14 cellular contexts compared by ENCODE assay signal in genomic region chr1:71350805-71351204, GRCh38.
DNase-seq lines count a peak whose midpoint lies in the region; FAIRE-seq and TF ChIP-seq lines count a peak whose summit lies in the region.
"Had no signal": no experiment of that assay in that cellular context is flagged by ENCODE, and none has a peak within 500 bp of the region (broad histone marks: within the 10 kb centered on the region; RNA-seq: fewer than 3 reads in every experiment).

No MANE protein-coding gene starts in this region.

- H3K9me3 Mint-ChIP-seq in astrocyte (ENCODE audit: unreplicated experiment): peaks cover 4% of the 10 kb centered on the region

- H3K4me2 ChIP-seq in astrocyte (ENCODE audit: low read length): no peak overlapping the region

- no peak overlapping the region for H2AFZ ChIP-seq in astrocyte (ENCODE audit: low read depth, low read length)

- H3K4me3 ChIP-seq in astrocyte (ENCODE audit: insufficient read depth, low read depth, low read length) (no peak overlapping the region), fibroblast of the aortic adventitia (ENCODE audit: low read depth, low read length) (no peak overlapping the region), tibial nerve (no peak overlapping the region)

- no peak for TF ChIP-seq POLR2A in tibial nerve (IDR thresholded peaks at IDR 0.05)

- no peaks in the 10 kb centered on the region for H3K36me3 Mint-ChIP-seq in astrocyte (ENCODE audit: low read depth, unreplicated experiment)
- H3K36me3 Mint-ChIP-seq: CD8-positive, alpha-beta T cell had no signal

- H3K27ac Mint-ChIP-seq in astrocyte (ENCODE audit: unreplicated experiment): peak overlapping the region; percentile 27
- H3K27ac Mint-ChIP-seq: CD8-positive, alpha-beta T cell had no signal

- WGBS in tibial nerve, 2 donors: 45 to 57% methylated on average over 2 of the region's 2 CpGs

- no peak for FAIRE-seq in astrocyte (lab: Jason Lieb, UNC)
- FAIRE-seq: HepG2 had no signal

- H3K4me1 ChIP-seq in astrocyte (ENCODE audit: insufficient read depth, low read length) (no peaks in the 10 kb centered on the region), tibial nerve (no peaks in the 10 kb centered on the region)

- peak; percentile 41 for DNase-seq in LHCN-M2 (ENCODE audit: low read depth)
- peak; percentile 6 for DNase-seq in astrocyte (ENCODE audit: low read depth)
- peak; percentile 33 for DNase-seq in fibroblast of the aortic adventitia (ENCODE audit: low read depth)
- no peak for DNase-seq in tibial nerve (ENCODE audit: low spot score in 2 of 2)
- DNase-seq in amniotic stem cell (lab: John Stamatoyannopoulos, UW): no peak
- DNase-seq in NCI-H1105 treated with DMSO at 0.1 percent for 48 hours (lab: John Stamatoyannopoulos, UW): no peak
- DNase-seq in effector CD8-positive, alpha-beta T cell (lab: John Stamatoyannopoulos, UW): no peak
- DNase-seq: CD8-positive, alpha-beta T cell; H7; Karpas-422; NCI-H146; NCI-H748 treated with DMSO at 0.1 percent for 48 hours; Right ventricle myocardium superior had no signal

- H3K27ac ChIP-seq in astrocyte (ENCODE audit: low read depth, low read length): no peak overlapping the region
- no peak overlapping the region for H3K27ac ChIP-seq in tibial nerve

- TF ChIP-seq CTCF in astrocyte (IDR thresholded peaks at IDR 0.05; ENCODE audit: insufficient read depth, low read depth, low read length): no peak
- no peak for TF ChIP-seq CTCF in fibroblast of the aortic adventitia (IDR thresholded peaks at IDR 0.05; ENCODE audit: insufficient read depth, low read length)
- no peak for TF ChIP-seq CTCF in tibial nerve (IDR thresholded peaks at IDR 0.05)

- no peak overlapping the region for H3K4me3 Mint-ChIP-seq in astrocyte (ENCODE audit: unreplicated experiment)
- H3K4me3 Mint-ChIP-seq: CD8-positive, alpha-beta T cell had no signal

- H3K27me3 ChIP-seq in astrocyte (ENCODE audit: insufficient read depth, low read length) (no peaks in the 10 kb centered on the region), tibial nerve (no peaks in the 10 kb centered on the region)

- no peaks in the 10 kb centered on the region for H3K4me1 Mint-ChIP-seq in astrocyte (ENCODE audit: low read depth, unreplicated experiment)

- H4K20me1 ChIP-seq in astrocyte (ENCODE audit: insufficient read depth, low read length): no peaks in the 10 kb centered on the region

- H3K27me3 Mint-ChIP-seq in astrocyte (ENCODE audit: low read depth, unreplicated experiment): no peaks in the 10 kb centered on the region

- no peak overlapping the region for H3K9ac ChIP-seq in astrocyte (ENCODE audit: low read length)

- no peaks in the 10 kb centered on the region for H3K9me3 ChIP-seq in astrocyte (ENCODE audit: insufficient read depth, low read depth, low read length)
- H3K9me3 ChIP-seq in tibial nerve: no peaks in the 10 kb centered on the region

- no peak for TF ChIP-seq EP300 in tibial nerve (IDR thresholded peaks at IDR 0.05)

- H3K36me3 ChIP-seq in astrocyte (ENCODE audit: insufficient read depth, low read length) (no peaks in the 10 kb centered on the region), tibial nerve (no peaks in the 10 kb centered on the region)

- H3K79me2 ChIP-seq in astrocyte (ENCODE audit: insufficient read depth, low read length): no peaks in the 10 kb centered on the region

Comparison
In these comparisons a context has a peak if more than half of its experiments do, and no peak if none do; other contexts are left out.
1. DNase-seq: peak in LHCN-M2 (single experiment), astrocyte (single experiment) and fibroblast of the aortic adventitia (single experiment); none in tibial nerve (0 of 2), amniotic stem cell (single experiment), NCI-H1105 treated with DMSO at 0.1 percent for 48 hours (single experiment) and effector CD8-positive, alpha-beta T cell (single experiment).